21 cellular contexts compared by ENCODE assay signal in the genomic region with DNA sequence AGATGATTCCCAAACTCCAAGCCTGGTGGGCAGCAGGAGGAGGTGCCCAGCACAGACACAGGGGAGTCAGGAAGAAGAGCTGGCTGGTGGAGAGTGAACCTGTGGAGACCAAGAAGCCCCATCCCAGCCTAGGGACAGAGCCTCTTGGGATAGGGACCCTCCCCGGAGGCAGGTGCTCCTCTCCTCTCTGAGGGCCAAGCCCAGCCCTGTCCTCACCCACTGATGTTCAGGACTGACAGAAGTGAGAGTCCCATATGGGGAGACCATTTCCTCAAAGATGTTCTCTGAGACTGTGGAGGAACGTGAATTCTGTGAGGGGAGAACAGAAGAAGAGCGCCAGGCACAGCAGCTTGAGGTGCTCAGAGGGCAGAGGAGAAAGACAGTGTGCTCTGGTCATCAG. TPM values are rescaled to one million over a fixed set of nuclear protein-coding genes. Genes with fewer than 3 reads are reported as not detected.
"Had no signal": no experiment of that assay in that cellular context is flagged by ENCODE, and none has a peak within 500 bp of the region (broad histone marks: within the 10 kb centered on the region; RNA-seq: fewer than 3 reads in every experiment).

No MANE protein-coding gene starts in this region.

- H3K4me1 ChIP-seq: gastrocnemius medialis had no signal

- H3K36me3 ChIP-seq: gastrocnemius medialis, heart right ventricle, neutrophil, spleen, thoracic aorta, transverse colon had no signal

- H3K36me3 Mint-ChIP-seq: naive thymus-derived CD8-positive, alpha-beta T cell had no signal

- H3K27ac ChIP-seq: epithelial cell of prostate, gastrocnemius medialis, heart right ventricle, neutrophil, spleen, thoracic aorta, transverse colon had no signal

- ATAC-seq: gastrocnemius medialis; heart right ventricle; left lobe of liver; mucosa of descending colon; naive thymus-derived CD8-positive, alpha-beta T cell; sciatic nerve; stimulated activated naive B cell treated with anti-CD40 and anti-IgM and Interleukin-4, amounts not matched to agents 10 μg/mL and 1 μg/mL and 100 μg/mL, for 72 hours; stimulated activated naive CD8-positive, alpha-beta T cell treated with anti-CD3 and anti-CD28 coated beads, Interleukin-15, amount 100 ng/mL, for 72 hours had no signal

- H3K9me3 ChIP-seq: esophagus muscularis mucosa, gastrocnemius medialis, heart right ventricle, mucosa of descending colon, neutrophil, spleen, thoracic aorta, transverse colon had no signal

- DNase-seq: effector memory CD4-positive, alpha-beta T cell; gastrocnemius medialis; heart right ventricle; hypothalamus; islet precursor cell; mammary epithelial cell; naive thymus-derived CD8-positive, alpha-beta T cell; spleen; stimulated activated CD4-positive, alpha-beta T cell treated with anti-CD3 and anti-CD28 coated beads, Interleukin-15, amount 100 ng/mL, for 24 hours; stimulated activated CD4-positive, alpha-beta T cell treated with anti-CD3 and anti-CD28 coated beads, Interleukin-1b, Interleukin-23, amount 100 ng/mL, for 48 hours; stimulated activated CD4-positive, alpha-beta T cell treated with anti-CD3 and anti-CD28 coated beads, Interleukin-4, amount 100 ng/mL, for 24 hours; stimulated activated naive B cell treated with anti-CD40 and anti-IgM and Interleukin-4, amounts not matched to agents 10 μg/mL and 1 μg/mL and 100 μg/mL, for 72 hours; stimulated activated naive CD8-positive, alpha-beta T cell treated with anti-CD3 and anti-CD28 coated beads, Interleukin-15, amount 100 ng/mL, for 72 hours; transverse colon had no signal

- H3K4me3 ChIP-seq: esophagus muscularis mucosa, gastrocnemius medialis, heart right ventricle, mucosa of descending colon, spleen, thoracic aorta, transverse colon had no signal

- H3K9me3 Mint-ChIP-seq: naive thymus-derived CD8-positive, alpha-beta T cell; stimulated activated naive B cell treated with anti-CD40 and anti-IgM and Interleukin-4, amounts not matched to agents 10 μg/mL and 1 μg/mL and 100 μg/mL, for 72 hours; stimulated activated naive CD8-positive, alpha-beta T cell treated with anti-CD3 and anti-CD28 coated beads, Interleukin-15, amount 100 ng/mL, for 72 hours had no signal

- H3K27ac Mint-ChIP-seq: stimulated activated naive B cell treated with anti-CD40 and anti-IgM and Interleukin-4, amounts not matched to agents 10 μg/mL and 1 μg/mL and 100 μg/mL, for 72 hours; stimulated activated naive CD8-positive, alpha-beta T cell treated with anti-CD3 and anti-CD28 coated beads, Interleukin-15, amount 100 ng/mL, for 72 hours had no signal

RNA-seq across cellular contexts. Expression of gene EBF4, which starts 2.4 kb away (rescaled TPM):
- polyA plus RNA-seq: mammary epithelial cell had no signal
